8 cellular contexts compared by ENCODE assay signal in genomic region chr19:42176990-42177685, GRCh38. TPM values are rescaled to one million over a fixed set of nuclear protein-coding genes. Genes with fewer than 3 reads are reported as not detected.
DNase-seq lines count a peak whose midpoint lies in the region; ATAC-seq, FAIRE-seq and TF ChIP-seq lines count a peak whose summit lies in the region.

No MANE protein-coding gene starts in this region.

- H3K23ac ChIP-seq in H1 (ENCODE audit: insufficient read length): no peak overlapping the region

- no peak overlapping the region for H4K8ac ChIP-seq in H1 (ENCODE audit: extremely low read depth, insufficient read depth, low read length)

- no peak overlapping the region for H3K9ac ChIP-seq in H1 (replicated peaks in 1 of 4; ENCODE audit: extremely low read depth in 1 of 4, low read depth in 3 of 4, low read length in 3 of 4)

- peaks cover 6% of the 10 kb centered on the region; the same call in 1 of the 2 replicates for H3K23me2 ChIP-seq in H1 (ENCODE audit: low read depth, low read length)

- peak in 1 of 2 experiments; percentile 22; a peak in 3 of 4 replicates for TF ChIP-seq RAD21 in H1 (IDR thresholded peaks at IDR 0.05 in 1 of 2, conservative IDR thresholded peaks at IDR 0.05 in 1 of 2; ENCODE audit: low read depth in 2 of 2, low read length in 2 of 2)

- CTCF ChIA-PET in CD8-positive, alpha-beta T cell (lab: Charles Lee): interaction anchor here (0.7 to 4.0 kb wide), 11 partner anchors 7 to 102 kb away, joined by 3 to 23 read pairs (median 5); partner anchors contain the start of gene POU2F2
- CTCF ChIA-PET in H1 (lab: Charles Lee; ENCODE audit: partially characterized antibody): interaction anchor here (0.6 to 3.8 kb wide), 12 partner anchors 9 to 119 kb away, joined by 3 to 23 read pairs (median 5); partner anchors contain the start of gene POU2F2

- H3K4me3 Mint-ChIP-seq in CD8-positive, alpha-beta T cell: no peak overlapping the region

- H3K18ac ChIP-seq in H1 (ENCODE audit: extremely low read depth, low read length): no peak overlapping the region

- H4K5ac ChIP-seq in H1 (ENCODE audit: insufficient read length, low read depth, low read length): no peak overlapping the region

- H2BK5ac ChIP-seq in H1 (ENCODE audit: low read depth, low read length): no peak overlapping the region

- TF ChIP-seq EP300 in H1 (IDR thresholded peaks at IDR 0.05; ENCODE audit: borderline replicate concordance in 1 of 2, low read depth in 2 of 2, low read length in 2 of 2): no peak

- H3K14ac ChIP-seq in H1 (ENCODE audit: insufficient read length): no peak overlapping the region

- no peak for FAIRE-seq in H1 (lab: Jason Lieb, UNC)

- H3K27ac Mint-ChIP-seq in CD8-positive, alpha-beta T cell: no peak overlapping the region

- peaks cover 27% of the 10 kb centered on the region for H3K27me3 Mint-ChIP-seq in CD8-positive, alpha-beta T cell (ENCODE audit: low read depth)

- peak; percentile 95 for ATAC-seq in CD8-positive, alpha-beta T cell
- ATAC-seq in HG03280 (IDR thresholded peaks at IDR 0.05; ENCODE audit: unreplicated experiment): peak; percentile 60
- ATAC-seq in HG03175 (IDR thresholded peaks at IDR 0.05; ENCODE audit: unreplicated experiment): no peak

- no peak overlapping the region for H4K91ac ChIP-seq in H1 (replicated peaks; ENCODE audit: insufficient read length, low read length)

- H3K9me3 ChIP-seq in CD8-positive, alpha-beta T cell (ENCODE audit: low read length): no peaks in the 10 kb centered on the region
- H3K9me3 ChIP-seq in H1 (ENCODE audit: insufficient read depth in 2 of 2, low read depth in 1 of 2, low read length in 1 of 2): no peaks in the 10 kb centered on the region

- WGBS in H1 (ENCODE audit: extremely low coverage in 1 of 2, insufficient coverage in 1 of 2, insufficient read length in 1 of 2, insufficient replicate concordance in 2 of 2, low coverage in 1 of 2, low lambda C conversion rate in 2 of 2, missing lambda C conversion rate in 1 of 2), 2 experiments: 3% methylated on average over 16 of the region's 66 CpGs; no CpG with 5 or more reads in 1 of the 2 experiments

- no peak overlapping the region for H3K56ac ChIP-seq in H1 (replicated peaks; ENCODE audit: insufficient read length, low read depth, low read length)

- H2BK20ac ChIP-seq in H1 (ENCODE audit: low read length): no peak overlapping the region

- POLR2A ChIA-PET in CD8-positive, alpha-beta T cell (lab: Charles Lee): interaction anchor here (0.8 to 2.1 kb wide), 4 partner anchors 14 to 65 kb away, joined by 3 to 5 read pairs (median 4); partner anchors contain the start of genes GSK3A and POU2F2
- POLR2A ChIA-PET in H1 (lab: Charles Lee; ENCODE audit: partially characterized antibody): interaction anchor here (0.6 to 2.3 kb wide), 6 partner anchors 12 to 1574 kb away, joined by 3 to 8 read pairs (median 4); no protein-coding TSS in a partner anchor

- peak overlapping the region; percentile 69 to 95 for H3K4me2 ChIP-seq in H1 (ENCODE audit: insufficient read depth in 1 of 2, low read depth in 2 of 2, low read length in 2 of 2)

- no peak overlapping the region; the same call in 1 of the 2 replicates for H2AK5ac ChIP-seq in H1 (ENCODE audit: low read depth, low read length)

- H4K20me1 ChIP-seq in H1 (replicated peaks in 1 of 2; ENCODE audit: control insufficient read depth in 1 of 2, insufficient read depth in 2 of 2, low read length in 2 of 2): peaks cover 7 to 8% of the 10 kb centered on the region in 2 experiments

- peak; percentile 52 to 84 (median 73) for DNase-seq in CD8-positive, alpha-beta T cell
- DNase-seq in NCI-H748 treated with DMSO at 0.1 percent for 48 hours (lab: John Stamatoyannopoulos, UW) (peak; percentile 87), H1 (ENCODE audit: low read depth in 1 of 2, low spot score in 2 of 2) (peak in 1 of 2 experiments; percentile 87), mesenteric fat pad (ENCODE audit: low spot score) (peak; percentile 92)
- peak; percentile 42 to 50 for DNase-seq in activated CD8-positive, alpha-beta memory T cell treated with anti-CD3 and anti-CD28 coated beads for 4 hours (ENCODE audit: low read depth in 2 of 2)
- DNase-seq in stimulated activated CD8-positive, alpha-beta memory T cell treated with anti-CD3 and anti-CD28 coated beads, Interleukin-12 subunit alpha, Interleukin-12 subunit beta, amount 100 ng/mL, for 24 hours (ENCODE audit: extremely low read depth): peak; percentile 47

- no peaks in the 10 kb centered on the region for H3K9me3 Mint-ChIP-seq in CD8-positive, alpha-beta T cell

- no peaks in the 10 kb centered on the region for H3K27me3 ChIP-seq in CD8-positive, alpha-beta T cell (ENCODE audit: insufficient read depth, low read length)
- peaks cover 40 to 72% (median 64%) of the 10 kb centered on the region in 4 experiments for H3K27me3 ChIP-seq in H1 (replicated peaks in 1 of 4; ENCODE audit: control insufficient read depth in 3 of 4, extremely low read depth in 1 of 4, insufficient read depth in 3 of 4, low read length in 3 of 4)

- H3K4ac ChIP-seq in H1 (replicated peaks; ENCODE audit: insufficient read length, low read depth, low read length): no peak overlapping the region

- no peak overlapping the region for H2BK15ac ChIP-seq in H1 (ENCODE audit: low read length)

- H3K4me1 ChIP-seq in CD8-positive, alpha-beta T cell (ENCODE audit: insufficient read depth, low read length): peaks cover 17% of the 10 kb centered on the region
- peaks cover 0 to 10% (median 7%) of the 10 kb centered on the region in 4 experiments; a peak in 5 of 7 replicates for H3K4me1 ChIP-seq in H1 (replicated peaks in 1 of 4; ENCODE audit: control insufficient read depth in 3 of 4, insufficient read depth in 4 of 4, low read length in 3 of 4)

- H3K27ac ChIP-seq in CD8-positive, alpha-beta T cell (ENCODE audit: low read depth, low read length): no peak overlapping the region
- no peak overlapping the region for H3K27ac ChIP-seq in H1 (ENCODE audit: low read depth, low read length)

- intact Hi-C loops in CD8-positive, alpha-beta T cell (cut with DNase I, micrococcal nuclease): loop anchor here (1.0 to 5.0 kb wide), 7 partner anchors 22 to 106 kb away; partner anchors contain the start of genes GSK3A (in 2 of the 2) and POU2F2 (in 2 of the 2)

- no peaks in the 10 kb centered on the region for H3K79me2 ChIP-seq in H1 (ENCODE audit: control insufficient read depth in 1 of 2, insufficient read depth in 2 of 2, low read length in 2 of 2)

- H3K4me3 ChIP-seq in CD8-positive, alpha-beta T cell (ENCODE audit: low read depth, low read length): peak overlapping the region; percentile 49
- H3K4me3 ChIP-seq in H1 (ENCODE audit: extremely low read depth in 1 of 4, insufficient read depth in 2 of 4, low read depth in 3 of 4, low read length in 4 of 4): peak overlapping the region; percentile 28 to 79 (median 48)

- TF ChIP-seq CTCF in CD8-positive, alpha-beta T cell (IDR thresholded peaks at IDR 0.05): peak; percentile 43
- peak in 2 of 3 experiments; percentile 32 to 62; a peak in 2 of 4 replicates for TF ChIP-seq CTCF in H1 (IDR thresholded peaks at IDR 0.05; ENCODE audit: control extremely low read depth in 1 of 3, insufficient read depth in 1 of 3, low read depth in 1 of 3, low read length in 3 of 3)

- H2BK120ac ChIP-seq in H1 (replicated peaks; ENCODE audit: low read depth, low read length): no peak overlapping the region

- H3K4me1 Mint-ChIP-seq in CD8-positive, alpha-beta T cell (ENCODE audit: low read depth): peaks cover 12% of the 10 kb centered on the region

- H3K36me3 ChIP-seq in CD8-positive, alpha-beta T cell (ENCODE audit: insufficient read depth, low read length): no peaks in the 10 kb centered on the region
- H3K36me3 ChIP-seq in H1 (ENCODE audit: control insufficient read depth in 2 of 4, insufficient read depth in 4 of 4, low read length in 3 of 4): no peaks in the 10 kb centered on the region

- H2AFZ ChIP-seq in H1 (ENCODE audit: low read length): no peak overlapping the region

- H2BK12ac ChIP-seq in H1 (ENCODE audit: low read depth, low read length): no peak overlapping the region

- TF ChIP-seq POLR2A in H1 (IDR thresholded peaks at IDR 0.05; ENCODE audit: control extremely low read depth in 1 of 2, low read depth in 2 of 2, low read length in 2 of 2): no peak

- H3K36me3 Mint-ChIP-seq in CD8-positive, alpha-beta T cell: no peaks in the 10 kb centered on the region

- H3K79me1 ChIP-seq in H1 (ENCODE audit: low read depth, low read length): no peaks in the 10 kb centered on the region

RNA-seq across cellular contexts. Expression of gene DEDD2, which starts 40.3 kb away (rescaled TPM):
- total RNA-seq in CD8-positive, alpha-beta T cell: 100 to 1,000 TPM; 112 to 115 TPM
- total RNA-seq in H1 (2021; fragmentation: NEBNext Ultra II Directional; extraction: Animal tissue kit (Norgen Biotek cat#: 25700)): 32.6 and 37.8 TPM in 2 replicates
- polyA plus RNA-seq in H1 (2011; rRNA removed): 65.0 and 74.3 TPM in 2 replicates
- 64.5 TPM for polyA plus RNA-seq in H1 (2011; cell fraction: cytosol; rRNA removed)
- 52.0 TPM for polyA plus RNA-seq in H1 (2011; cell fraction: nucleus; rRNA removed)
- polyA plus RNA-seq in H1 (2012, experiment 1 of 2): 29.1 to 44.2 TPM (median 37.3 TPM) in 4 replicates
- 36.5 TPM for polyA plus RNA-seq in H1 (2012, experiment 2 of 2)
- 20.7 TPM for polyA plus RNA-seq in H1 (2013, experiment 1 of 2)
- 22.1 TPM for polyA plus RNA-seq in H1 (2013, experiment 2 of 2)
- polyA minus RNA-seq in H1 (2011; rRNA and poly(A)+ RNA removed): 22.7 and 27.2 TPM in 2 replicates
- 19.7 TPM for polyA minus RNA-seq in H1 (2011; cell fraction: cytosol; rRNA and poly(A)+ RNA removed)
- polyA minus RNA-seq in H1 (2011; cell fraction: nucleus; rRNA and poly(A)+ RNA removed): 20.2 TPM
- total RNA-seq in mesenteric fat pad: 12.4 TPM

RNA-seq across cellular contexts. Expression of gene ZNF526, which starts 43.0 kb away (rescaled TPM):
- total RNA-seq in CD8-positive, alpha-beta T cell: 1 to 10 TPM; 8.7 to 9.4 TPM
- total RNA-seq in H1 (2021; fragmentation: NEBNext Ultra II Directional; extraction: Animal tissue kit (Norgen Biotek cat#: 25700)): 13.5 and 14.1 TPM in 2 replicates
- 8.4 and 10.0 TPM in 2 replicates for polyA plus RNA-seq in H1 (2011; rRNA removed)
- polyA plus RNA-seq in H1 (2011; cell fraction: cytosol; rRNA removed): 5.9 TPM
- 8.1 TPM for polyA plus RNA-seq in H1 (2011; cell fraction: nucleus; rRNA removed)
- polyA plus RNA-seq in H1 (2012, experiment 1 of 2): 8.9 to 13.4 TPM (median 11.7 TPM) in 4 replicates
- 12.1 TPM for polyA plus RNA-seq in H1 (2012, experiment 2 of 2)
- polyA plus RNA-seq in H1 (2013, experiment 1 of 2): 5.9 TPM
- polyA plus RNA-seq in H1 (2013, experiment 2 of 2): 5.6 TPM
- 17.3 and 18.5 TPM in 2 replicates for polyA minus RNA-seq in H1 (2011; rRNA and poly(A)+ RNA removed)
- 9.7 TPM for polyA minus RNA-seq in H1 (2011; cell fraction: cytosol; rRNA and poly(A)+ RNA removed)
- polyA minus RNA-seq in H1 (2011; cell fraction: nucleus; rRNA and poly(A)+ RNA removed): 13.3 TPM
- total RNA-seq in mesenteric fat pad: 8.1 TPM

RNA-seq across cellular contexts. Expression of gene POU2F2, which starts 44.9 kb away (rescaled TPM):
- 10 to 100 TPM; 14.6 to 17.0 TPM for total RNA-seq in CD8-positive, alpha-beta T cell
- total RNA-seq in H1 (2021; fragmentation: NEBNext Ultra II Directional; extraction: Animal tissue kit (Norgen Biotek cat#: 25700)): 6.1 and 7.2 TPM in 2 replicates
- polyA plus RNA-seq in H1 (2011; rRNA removed): 5.0 and 7.3 TPM in 2 replicates
- 4.2 TPM for polyA plus RNA-seq in H1 (2011; cell fraction: cytosol; rRNA removed)
- 22.7 TPM for polyA plus RNA-seq in H1 (2011; cell fraction: nucleus; rRNA removed)
- polyA plus RNA-seq in H1 (2012, experiment 1 of 2): 6.2 to 8.0 TPM (median 7.3 TPM) in 4 replicates
- 2.7 TPM for polyA plus RNA-seq in H1 (2012, experiment 2 of 2)
- polyA plus RNA-seq in H1 (2013, experiment 1 of 2): 14.6 TPM
- polyA plus RNA-seq in H1 (2013, experiment 2 of 2): 10.8 TPM
- 1.3 and 2.0 TPM in 2 replicates for polyA minus RNA-seq in H1 (2011; rRNA and poly(A)+ RNA removed)
- polyA minus RNA-seq in H1 (2011; cell fraction: cytosol; rRNA and poly(A)+ RNA removed): 1.3 TPM
- 5.9 TPM for polyA minus RNA-seq in H1 (2011; cell fraction: nucleus; rRNA and poly(A)+ RNA removed)
- total RNA-seq in mesenteric fat pad: 2.7 TPM
